Comparison of ENCODE assay signal across 21 cellular contexts in the genomic region with DNA sequence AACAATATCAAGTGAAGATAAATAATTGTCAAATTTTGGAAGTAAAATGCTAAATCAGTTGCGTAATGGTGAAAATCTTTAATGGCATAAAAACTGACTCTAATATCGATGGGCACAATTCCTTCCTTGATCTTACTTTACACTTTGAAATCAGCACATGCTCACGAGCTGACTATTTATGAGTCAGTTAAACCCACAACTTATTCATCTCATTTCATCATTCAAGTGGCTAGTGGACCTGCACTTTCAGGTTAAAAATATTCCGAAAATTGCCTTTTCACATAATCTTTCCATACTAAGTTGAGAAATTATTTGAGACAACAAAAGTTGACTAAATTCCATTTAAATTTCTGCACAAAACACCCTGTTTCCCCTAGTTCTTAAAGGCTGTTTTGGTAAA.
DNase-seq lines count a peak whose midpoint lies in the region; ATAC-seq and TF ChIP-seq lines count a peak whose summit lies in the region.
"Had no signal": no experiment of that assay in that cellular context is flagged by ENCODE, and none has a peak within 500 bp of the region (broad histone marks: within the 10 kb centered on the region; RNA-seq: fewer than 3 reads in every experiment).

No MANE protein-coding gene starts in this region.

- H3K27ac ChIP-seq in neuronal stem cell (replicated peaks; ENCODE audit: low read length) (no peak overlapping the region), transverse colon (no peak overlapping the region)
- H3K27ac ChIP-seq: right lobe of liver, upper lobe of right lung had no signal

- H4K8ac ChIP-seq in neuronal stem cell (ENCODE audit: low read depth, low read length) = no peak overlapping the region

- no peak overlapping the region for H4K91ac ChIP-seq in neuronal stem cell (ENCODE audit: low read depth, low read length, poor library complexity)

- no peak overlapping the region for H3K18ac ChIP-seq in neuronal stem cell (ENCODE audit: low read length)

- H2AK5ac ChIP-seq in neuronal stem cell (ENCODE audit: low read depth, low read length) = no peak overlapping the region

- H3K27me3 ChIP-seq in neuronal stem cell (ENCODE audit: control insufficient read depth in 3 of 3, insufficient read depth in 3 of 3, low read depth in 1 of 3, low read length in 3 of 3) (no peaks in the 10 kb centered on the region), transverse colon (no peaks in the 10 kb centered on the region)
- H3K27me3 ChIP-seq: heart right ventricle, right lobe of liver, upper lobe of right lung had no signal

- no peaks in the 10 kb centered on the region for H3K4me1 Mint-ChIP-seq in activated CD8-positive, alpha-beta T cell treated with anti-CD3 and anti-CD28 coated beads for 36 hours (ENCODE audit: low read depth)
- no peaks in the 10 kb centered on the region for H3K4me1 Mint-ChIP-seq in stimulated activated naive B cell treated with anti-CD40 and anti-IgM and Interleukin-4, amounts not matched to agents 10 μg/mL and 1 μg/mL and 100 μg/mL, for 72 hours
- H3K4me1 Mint-ChIP-seq: B cell; stimulated activated effector memory CD8-positive, alpha-beta T cell treated with anti-CD3 and anti-CD28 coated beads, Interleukin-12 subunit alpha, Interleukin-12 subunit beta, amount 100 ng/mL, for 72 hours had no signal

- no peak overlapping the region for H3K14ac ChIP-seq in neuronal stem cell (ENCODE audit: low read length)

- H3K4me2 ChIP-seq in neuronal stem cell (ENCODE audit: insufficient read depth, low read length, poor library complexity, severe bottlenecking) = no peak overlapping the region

- no peak overlapping the region for H3K4me3 ChIP-seq in choroid plexus epithelial cell (ENCODE audit: low read depth, low read length)
- H3K4me3 ChIP-seq in neuronal stem cell (ENCODE audit: low read length in 2 of 2) = no peak overlapping the region
- H3K4me3 ChIP-seq in transverse colon = no peak overlapping the region
- H3K4me3 ChIP-seq: heart right ventricle, right lobe of liver, upper lobe of right lung had no signal

- CTCF ChIA-PET in activated CD8-positive, alpha-beta T cell treated with anti-CD3 and anti-CD28 coated beads for 36 hours (lab: Charles Lee) = no interaction called here

- peaks cover 0 to 14% of the 10 kb centered on the region in 2 donors for H3K4me1 ChIP-seq in neuronal stem cell (ENCODE audit: control insufficient read depth in 2 of 2, insufficient read depth in 1 of 2, low read depth in 1 of 2, low read length in 2 of 2)
- H3K4me1 ChIP-seq in transverse colon = no peaks in the 10 kb centered on the region
- H3K4me1 ChIP-seq: right lobe of liver, upper lobe of right lung had no signal

- H3K9me3 Mint-ChIP-seq in activated CD8-positive, alpha-beta T cell treated with anti-CD3 and anti-CD28 coated beads for 36 hours = no peaks in the 10 kb centered on the region
- peaks cover 0 to 3% of the 10 kb centered on the region in 2 donors for H3K9me3 Mint-ChIP-seq in stimulated activated naive B cell treated with anti-CD40 and anti-IgM and Interleukin-4, amounts not matched to agents 10 μg/mL and 1 μg/mL and 100 μg/mL, for 72 hours
- H3K9me3 Mint-ChIP-seq: endodermal cell, mesothelial cell of epicardium, WTC11 had no signal

- H2AFZ ChIP-seq in neuronal stem cell (ENCODE audit: low read length) = peak overlapping the region; percentile 2

- peak; percentile 78 for DNase-seq in ELR (ENCODE audit: low read depth)
- DNase-seq in RKO (ENCODE audit: low spot score) = peak; percentile 68
- peak; percentile 88 for DNase-seq in choroid plexus epithelial cell (ENCODE audit: low read depth)
- DNase-seq in neuronal stem cell (ENCODE audit: low spot score) = no peak
- DNase-seq in NCI-H345 treated with DMSO at 0.1 percent for 48 hours (lab: John Stamatoyannopoulos, UW; ENCODE audit: unreplicated experiment) = no peak
- DNase-seq in transverse colon = no peak
- no peak for DNase-seq in activated CD8-positive, alpha-beta T cell treated with anti-CD3 and anti-CD28 coated beads for 36 hours
- DNase-seq in stimulated activated naive B cell treated with anti-CD40 and anti-IgM and Interleukin-4, amounts not matched to agents 10 μg/mL and 1 μg/mL and 100 μg/mL, for 72 hours = no peak
- DNase-seq: activated naive CD4-positive, alpha-beta T cell; caudate nucleus; endodermal cell; H7; heart right ventricle; kidney; NCI-H1436; right lobe of liver; upper lobe of right lung had no signal

- H3K23ac ChIP-seq in neuronal stem cell (ENCODE audit: low read depth, low read length, poor library complexity) = no peak overlapping the region

- POLR2A ChIA-PET in activated CD8-positive, alpha-beta T cell treated with anti-CD3 and anti-CD28 coated beads for 36 hours (lab: Charles Lee) = no interaction called here

- TF ChIP-seq POLR2A in transverse colon (IDR thresholded peaks at IDR 0.05) = no peak

- H3K27me3 Mint-ChIP-seq in activated CD8-positive, alpha-beta T cell treated with anti-CD3 and anti-CD28 coated beads for 36 hours = no peaks in the 10 kb centered on the region
- no peaks in the 10 kb centered on the region for H3K27me3 Mint-ChIP-seq in stimulated activated naive B cell treated with anti-CD40 and anti-IgM and Interleukin-4, amounts not matched to agents 10 μg/mL and 1 μg/mL and 100 μg/mL, for 72 hours
- H3K27me3 Mint-ChIP-seq: B cell had no signal

- intact Hi-C loops in transverse colon (cut with DNase I; ENCODE audit: low total_unique reads) = no loop called here
- intact Hi-C loops in activated CD8-positive, alpha-beta T cell treated with anti-CD3 and anti-CD28 coated beads for 36 hours (cut with micrococcal nuclease) = no loop called here

- H3K36me3 Mint-ChIP-seq in activated CD8-positive, alpha-beta T cell treated with anti-CD3 and anti-CD28 coated beads for 36 hours (ENCODE audit: low read depth) = no peaks in the 10 kb centered on the region
- no peaks in the 10 kb centered on the region for H3K36me3 Mint-ChIP-seq in stimulated activated naive B cell treated with anti-CD40 and anti-IgM and Interleukin-4, amounts not matched to agents 10 μg/mL and 1 μg/mL and 100 μg/mL, for 72 hours
- H3K36me3 Mint-ChIP-seq: mesothelial cell of epicardium; stimulated activated effector memory CD8-positive, alpha-beta T cell treated with anti-CD3 and anti-CD28 coated beads, Interleukin-12 subunit alpha, Interleukin-12 subunit beta, amount 100 ng/mL, for 72 hours; WTC11 had no signal

- H2BK15ac ChIP-seq in neuronal stem cell (ENCODE audit: low read length) = no peak overlapping the region

- H3K9me3 ChIP-seq in neuronal stem cell (replicated peaks in 1 of 2; ENCODE audit: control insufficient read depth in 2 of 2, insufficient read depth in 1 of 2, low read depth in 1 of 2, low read length in 2 of 2) = peaks cover 0 to 2% of the 10 kb centered on the region in 2 donors
- H3K9me3 ChIP-seq in transverse colon = no peaks in the 10 kb centered on the region
- H3K9me3 ChIP-seq: right lobe of liver, upper lobe of right lung had no signal

- H3K36me3 ChIP-seq in neuronal stem cell (replicated peaks in 1 of 2; ENCODE audit: control insufficient read depth in 2 of 2, insufficient read depth in 2 of 2, low read length in 2 of 2) = no peaks in the 10 kb centered on the region
- no peaks in the 10 kb centered on the region for H3K36me3 ChIP-seq in transverse colon
- H3K36me3 ChIP-seq: heart right ventricle, right lobe of liver, upper lobe of right lung had no signal

- H2BK120ac ChIP-seq in neuronal stem cell (ENCODE audit: low read depth, low read length) = no peak overlapping the region

- H3K79me1 ChIP-seq in neuronal stem cell (ENCODE audit: low read depth, low read length) = no peaks in the 10 kb centered on the region

- no peak overlapping the region for H3K27ac Mint-ChIP-seq in activated CD8-positive, alpha-beta T cell treated with anti-CD3 and anti-CD28 coated beads for 36 hours
- H3K27ac Mint-ChIP-seq in stimulated activated naive B cell treated with anti-CD40 and anti-IgM and Interleukin-4, amounts not matched to agents 10 μg/mL and 1 μg/mL and 100 μg/mL, for 72 hours = no peak overlapping the region
- H3K27ac Mint-ChIP-seq: B cell; endodermal cell; mesothelial cell of epicardium; stimulated activated effector memory CD8-positive, alpha-beta T cell treated with anti-CD3 and anti-CD28 coated beads, Interleukin-12 subunit alpha, Interleukin-12 subunit beta, amount 100 ng/mL, for 72 hours; WTC11 had no signal

- TF ChIP-seq CTCF in choroid plexus epithelial cell (conservative IDR thresholded peaks at IDR 0.05; ENCODE audit: low read depth, low read length) = no peak
- TF ChIP-seq CTCF in transverse colon (IDR thresholded peaks at IDR 0.05) = no peak
- no peak for TF ChIP-seq CTCF in activated CD8-positive, alpha-beta T cell treated with anti-CD3 and anti-CD28 coated beads for 36 hours (IDR thresholded peaks at IDR 0.05)

- H3K9ac ChIP-seq in neuronal stem cell (ENCODE audit: low read depth, low read length, poor library complexity) = no peak overlapping the region

- no peak for ATAC-seq in activated CD8-positive, alpha-beta T cell treated with anti-CD3 and anti-CD28 coated beads for 36 hours
- ATAC-seq in stimulated activated naive B cell treated with anti-CD40 and anti-IgM and Interleukin-4, amounts not matched to agents 10 μg/mL and 1 μg/mL and 100 μg/mL, for 72 hours (replicated peaks) = no peak
- ATAC-seq: heart right ventricle; right lobe of liver; stimulated activated effector memory CD8-positive, alpha-beta T cell treated with anti-CD3 and anti-CD28 coated beads, Interleukin-12 subunit alpha, Interleukin-12 subunit beta, amount 100 ng/mL, for 72 hours; upper lobe of right lung; WTC11 had no signal

- in situ Hi-C loops in transverse colon (cut with MboI; ENCODE audit: low pct_ligation_motif_present in 1 of 4, low pct_unique_long_range_greater_than_20kb in 1 of 4, low sequenced_read_pairs in 3 of 4) = no loop called here

- H2BK12ac ChIP-seq in neuronal stem cell (ENCODE audit: low read length) = no peak overlapping the region

- H3K4ac ChIP-seq in neuronal stem cell (ENCODE audit: low read length) = no peak overlapping the region

- TF ChIP-seq EP300 in transverse colon (IDR thresholded peaks at IDR 0.05; ENCODE audit: low read depth) = no peak

- H3K4me3 Mint-ChIP-seq in activated CD8-positive, alpha-beta T cell treated with anti-CD3 and anti-CD28 coated beads for 36 hours = no peak overlapping the region
- H3K4me3 Mint-ChIP-seq in stimulated activated naive B cell treated with anti-CD40 and anti-IgM and Interleukin-4, amounts not matched to agents 10 μg/mL and 1 μg/mL and 100 μg/mL, for 72 hours = no peak overlapping the region
- H3K4me3 Mint-ChIP-seq: B cell; endodermal cell; mesothelial cell of epicardium; stimulated activated effector memory CD8-positive, alpha-beta T cell treated with anti-CD3 and anti-CD28 coated beads, Interleukin-12 subunit alpha, Interleukin-12 subunit beta, amount 100 ng/mL, for 72 hours; WTC11 had no signal

- H2BK5ac ChIP-seq in neuronal stem cell (ENCODE audit: low read length) = no peak overlapping the region

- no CpG with 5 or more reads among the region's 4 CpGs for WGBS in neuronal stem cell (ENCODE audit: extremely low coverage in 2 of 2, insufficient read length in 2 of 2, insufficient replicate concordance in 1 of 2), 2 donors
- WGBS in transverse colon (ENCODE audit: low coverage in 1 of 2), 2 donors = 74 to 87% methylated on average over 4 of the region's 4 CpGs

Comparison
In these comparisons a context has a peak if more than half of its experiments do, and no peak if none do; other contexts are left out.
1. DNase-seq: peak in ELR (single experiment), RKO (single experiment) and choroid plexus epithelial cell (single experiment); none in neuronal stem cell (single experiment), NCI-H345 treated with DMSO at 0.1 percent for 48 hours (single experiment), transverse colon (single experiment), activated CD8-positive, alpha-beta T cell treated with anti-CD3 and anti-CD28 coated beads for 36 hours (single experiment) and stimulated activated naive B cell treated with anti-CD40 and anti-IgM and Interleukin-4, amounts not matched to agents 10 μg/mL and 1 μg/mL and 100 μg/mL, for 72 hours (single experiment).